Comparison of ENCODE assay signal across 2 cellular contexts in the genomic region with DNA sequence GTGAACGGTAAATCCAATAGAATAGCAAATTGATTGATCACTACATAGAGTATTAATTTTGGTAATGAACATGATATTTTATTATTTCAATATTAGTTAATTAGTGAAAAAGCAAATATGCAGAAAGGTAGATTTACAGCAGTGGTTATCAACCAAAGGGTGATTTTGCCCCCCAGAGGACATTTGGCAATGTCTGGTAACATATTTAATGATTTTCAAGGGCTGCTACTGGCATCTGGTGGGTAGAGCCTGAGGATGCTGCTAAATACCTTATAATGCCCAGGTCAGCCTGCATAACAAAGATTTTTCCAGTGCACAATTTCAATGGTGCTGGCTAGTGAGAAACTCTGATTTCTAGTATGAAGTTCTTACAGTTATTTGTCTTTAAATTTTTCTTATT.
TF ChIP-seq lines count a peak whose summit lies in the region.

No MANE protein-coding gene starts in this region.

TF ChIP-seq in GM23338, 12 proteins besides CTCF, POLR2A, EP300 and RAD21:
- TF ChIP-seq JUNB (IDR thresholded peaks at IDR 0.05; ENCODE audit: unreplicated experiment): no peak
- TF ChIP-seq, protein P1, sequence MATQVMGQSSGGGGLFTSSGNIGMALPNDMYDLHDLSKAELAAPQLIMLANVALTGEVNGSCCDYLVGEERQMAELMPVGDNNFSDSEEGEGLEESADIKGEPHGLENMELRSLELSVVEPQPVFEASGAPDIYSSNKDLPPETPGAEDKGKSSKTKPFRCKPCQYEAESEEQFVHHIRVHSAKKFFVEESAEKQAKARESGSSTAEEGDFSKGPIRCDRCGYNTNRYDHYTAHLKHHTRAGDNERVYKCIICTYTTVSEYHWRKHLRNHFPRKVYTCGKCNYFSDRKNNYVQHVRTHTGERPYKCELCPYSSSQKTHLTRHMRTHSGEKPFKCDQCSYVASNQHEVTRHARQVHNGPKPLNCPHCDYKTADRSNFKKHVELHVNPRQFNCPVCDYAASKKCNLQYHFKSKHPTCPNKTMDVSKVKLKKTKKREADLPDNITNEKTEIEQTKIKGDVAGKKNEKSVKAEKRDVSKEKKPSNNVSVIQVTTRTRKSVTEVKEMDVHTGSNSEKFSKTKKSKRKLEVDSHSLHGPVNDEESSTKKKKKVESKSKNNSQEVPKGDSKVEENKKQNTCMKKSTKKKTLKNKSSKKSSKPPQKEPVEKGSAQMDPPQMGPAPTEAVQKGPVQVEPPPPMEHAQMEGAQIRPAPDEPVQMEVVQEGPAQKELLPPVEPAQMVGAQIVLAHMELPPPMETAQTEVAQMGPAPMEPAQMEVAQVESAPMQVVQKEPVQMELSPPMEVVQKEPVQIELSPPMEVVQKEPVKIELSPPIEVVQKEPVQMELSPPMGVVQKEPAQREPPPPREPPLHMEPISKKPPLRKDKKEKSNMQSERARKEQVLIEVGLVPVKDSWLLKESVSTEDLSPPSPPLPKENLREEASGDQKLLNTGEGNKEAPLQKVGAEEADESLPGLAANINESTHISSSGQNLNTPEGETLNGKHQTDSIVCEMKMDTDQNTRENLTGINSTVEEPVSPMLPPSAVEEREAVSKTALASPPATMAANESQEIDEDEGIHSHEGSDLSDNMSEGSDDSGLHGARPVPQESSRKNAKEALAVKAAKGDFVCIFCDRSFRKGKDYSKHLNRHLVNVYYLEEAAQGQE (IDR thresholded peaks at IDR 0.05; ENCODE audit: unreplicated experiment): no peak
- TF ChIP-seq POLR2AphosphoS5 (IDR thresholded peaks at IDR 0.05; ENCODE audit: low read depth): no peak

TF ChIP-seq in H1, 55 proteins besides CTCF, POLR2A, EP300 and RAD21:
- TF ChIP-seq SUZ12 (IDR thresholded peaks at IDR 0.05; ENCODE audit: low read length): no peak
- TF ChIP-seq CBX5 (IDR thresholded peaks at IDR 0.05; ENCODE audit: low read depth, low read length): no peak
- TF ChIP-seq, protein P2, sequence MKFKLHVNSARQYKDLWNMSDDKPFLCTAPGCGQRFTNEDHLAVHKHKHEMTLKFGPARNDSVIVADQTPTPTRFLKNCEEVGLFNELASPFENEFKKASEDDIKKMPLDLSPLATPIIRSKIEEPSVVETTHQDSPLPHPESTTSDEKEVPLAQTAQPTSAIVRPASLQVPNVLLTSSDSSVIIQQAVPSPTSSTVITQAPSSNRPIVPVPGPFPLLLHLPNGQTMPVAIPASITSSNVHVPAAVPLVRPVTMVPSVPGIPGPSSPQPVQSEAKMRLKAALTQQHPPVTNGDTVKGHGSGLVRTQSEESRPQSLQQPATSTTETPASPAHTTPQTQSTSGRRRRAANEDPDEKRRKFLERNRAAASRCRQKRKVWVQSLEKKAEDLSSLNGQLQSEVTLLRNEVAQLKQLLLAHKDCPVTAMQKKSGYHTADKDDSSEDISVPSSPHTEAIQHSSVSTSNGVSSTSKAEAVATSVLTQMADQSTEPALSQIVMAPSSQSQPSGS (IDR thresholded peaks at IDR 0.05; ENCODE audit: low read length): no peak
- TF ChIP-seq SAP30 (IDR thresholded peaks at IDR 0.05; ENCODE audit: insufficient read depth, insufficient replicate concordance, low read length): no peak
- no peak for TF ChIP-seq BCL11A (IDR thresholded peaks at IDR 0.05; ENCODE audit: low read depth in 2 of 2, low read length in 2 of 2)
- no peak for TF ChIP-seq CHD1 (IDR thresholded peaks at IDR 0.05; ENCODE audit: low read depth, low read length)
- TF ChIP-seq EZH2 (IDR thresholded peaks at IDR 0.05; ENCODE audit: low read depth, low read length, severe bottlenecking): no peak
- no peak for TF ChIP-seq SP1 (IDR thresholded peaks at IDR 0.05; ENCODE audit: low read depth, low read length)
- no peak for TF ChIP-seq YY1 (IDR thresholded peaks at IDR 0.05; ENCODE audit: low read depth, low read length)
